ENCODE assay signal across 8 cellular contexts in the genomic region with DNA sequence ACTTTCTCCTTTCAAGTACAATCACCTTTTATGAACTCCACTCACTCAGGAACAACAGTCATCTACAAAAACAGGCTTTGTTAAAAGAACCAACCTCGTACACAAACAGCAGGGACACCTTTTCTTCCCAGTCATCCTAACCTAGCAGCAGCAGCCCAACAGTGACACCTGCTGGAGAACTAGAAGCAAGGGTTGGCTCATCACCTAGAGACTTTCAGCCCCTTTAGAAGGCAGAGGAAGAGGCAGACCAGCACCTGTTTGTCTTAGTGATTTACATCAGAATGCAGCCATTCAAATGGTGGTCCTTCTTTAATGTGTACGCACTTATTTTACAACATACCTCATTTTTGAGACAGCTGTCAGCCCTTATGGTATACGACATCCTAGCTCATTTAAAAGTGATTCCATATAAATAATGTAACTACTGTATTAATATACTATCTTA. TPM values are rescaled to one million over a fixed set of nuclear protein-coding genes. Genes with fewer than 3 reads are reported as not detected.
DNase-seq lines count a peak whose midpoint lies in the region; ATAC-seq and TF ChIP-seq lines count a peak whose summit lies in the region.

No MANE protein-coding gene starts in this region.

- no peaks in the 10 kb centered on the region for H3K9me3 ChIP-seq in right atrium auricular region

- peaks cover 17% of the 10 kb centered on the region for H3K36me3 ChIP-seq in right atrium auricular region

- H3K27me3 ChIP-seq in right atrium auricular region = no peaks in the 10 kb centered on the region

- no peak overlapping the region for H3K27ac ChIP-seq in right atrium auricular region

- ATAC-seq in GM18858 (IDR thresholded peaks at IDR 0.05; ENCODE audit: unreplicated experiment) = no peak

- TF ChIP-seq CTCF in GM20000 (IDR thresholded peaks at IDR 0.05; ENCODE audit: extremely low read depth, missing control alignments) (peak; percentile 90), right atrium auricular region (IDR thresholded peaks at IDR 0.05) (peak; percentile 80 to 88)

- peaks cover 0 to 12% of the 10 kb centered on the region in 2 donors for H3K4me1 ChIP-seq in right atrium auricular region

- H3K4me3 ChIP-seq in right atrium auricular region = no peak overlapping the region

- DNase-seq in AG20443 (ENCODE audit: low spot score) = peak; percentile 83
- DNase-seq in GM20000 (ENCODE audit: low spot score) = peak; percentile 75
- peak; percentile 92 for DNase-seq in NCI-H146 treated with DMSO at 0.1 percent for 48 hours (lab: John Stamatoyannopoulos, UW; ENCODE audit: unreplicated experiment)
- DNase-seq in SW480 (ENCODE audit: low spot score) = peak; percentile 86
- peak; percentile 68 for DNase-seq in amniotic epithelial cell (ENCODE audit: low read depth)
- DNase-seq in right atrium auricular region (ENCODE audit: low spot score) = no peak
- DNase-seq in retina = peak; percentile 71

RNA-seq across cellular contexts. Expression of a gene that starts 56.0 kb away (rescaled TPM):
- 10 to 100 TPM; 16.8 to 22.0 TPM for total RNA-seq in right atrium auricular region
